16 cellular contexts compared by ENCODE assay signal in the genomic region with DNA sequence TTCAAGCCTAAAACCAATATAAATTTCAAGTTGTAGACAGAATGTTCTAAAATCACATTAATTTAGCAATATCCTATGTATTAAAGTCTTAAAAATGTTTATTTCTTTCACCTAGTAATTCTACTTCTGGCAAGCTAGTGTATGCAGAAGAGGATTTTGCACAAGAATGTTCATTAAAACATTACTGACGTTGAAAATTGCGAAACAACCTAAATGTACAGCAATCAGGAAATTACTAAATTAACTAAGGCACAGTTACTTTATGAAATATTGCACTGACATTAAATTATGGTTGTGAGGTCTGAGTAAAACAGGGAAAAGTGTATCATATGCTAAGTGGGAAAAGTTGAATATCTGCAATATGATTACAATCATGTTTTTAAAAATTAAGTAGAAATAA.
"Had no signal": no experiment of that assay in that cellular context is flagged by ENCODE, and none has a peak within 500 bp of the region (broad histone marks: within the 10 kb centered on the region; RNA-seq: fewer than 3 reads in every experiment).

No MANE protein-coding gene starts in this region.

- H3K4me3 ChIP-seq: body of pancreas, gastroesophageal sphincter, sigmoid colon, thyroid gland, vagina had no signal

- DNase-seq: activated CD4-positive, alpha-beta T cell treated with anti-CD3 and anti-CD28 coated beads for 48 hours; activated CD8-positive, alpha-beta memory T cell treated with anti-CD3 and anti-CD28 coated beads, Interleukin-2, amount 50 U/mL, for 48 hours; activated CD8-positive, alpha-beta T cell treated with anti-CD3 and anti-CD28 coated beads, Interleukin-2, amount 10 ng/mL, durations not matched to agents 7 days and 5 days; activated naive CD4-positive, alpha-beta T cell treated with Interleukin-2 at 50 U/mL for 16 hours; body of pancreas; cortex of kidney; effector memory CD8-positive, alpha-beta T cell; nephron progenitor cell; sigmoid colon; stimulated activated CD4-positive, alpha-beta T cell treated with anti-CD3 and anti-CD28 coated beads, Interleukin-4, amount 100 ng/mL, for 24 hours; T1000; thyroid gland had no signal

- H3K9me3 ChIP-seq: body of pancreas, gastroesophageal sphincter, sigmoid colon, thyroid gland, vagina had no signal

- H3K27me3 ChIP-seq: body of pancreas, gastroesophageal sphincter, sigmoid colon, thyroid gland, vagina had no signal

- H3K36me3 ChIP-seq: gastroesophageal sphincter, sigmoid colon, thyroid gland, vagina had no signal

- ATAC-seq: activated CD8-positive, alpha-beta T cell treated with anti-CD3 and anti-CD28 coated beads, Interleukin-2, amount 10 ng/mL, durations not matched to agents 7 days and 5 days; body of pancreas; effector memory CD8-positive, alpha-beta T cell; gastroesophageal sphincter; WTC11 had no signal

- H3K27ac ChIP-seq: body of pancreas, epithelial cell of prostate, gastroesophageal sphincter, sigmoid colon, thyroid gland, vagina had no signal
